Comparison of ENCODE assay signal across 11 cellular contexts in the genomic region with DNA sequence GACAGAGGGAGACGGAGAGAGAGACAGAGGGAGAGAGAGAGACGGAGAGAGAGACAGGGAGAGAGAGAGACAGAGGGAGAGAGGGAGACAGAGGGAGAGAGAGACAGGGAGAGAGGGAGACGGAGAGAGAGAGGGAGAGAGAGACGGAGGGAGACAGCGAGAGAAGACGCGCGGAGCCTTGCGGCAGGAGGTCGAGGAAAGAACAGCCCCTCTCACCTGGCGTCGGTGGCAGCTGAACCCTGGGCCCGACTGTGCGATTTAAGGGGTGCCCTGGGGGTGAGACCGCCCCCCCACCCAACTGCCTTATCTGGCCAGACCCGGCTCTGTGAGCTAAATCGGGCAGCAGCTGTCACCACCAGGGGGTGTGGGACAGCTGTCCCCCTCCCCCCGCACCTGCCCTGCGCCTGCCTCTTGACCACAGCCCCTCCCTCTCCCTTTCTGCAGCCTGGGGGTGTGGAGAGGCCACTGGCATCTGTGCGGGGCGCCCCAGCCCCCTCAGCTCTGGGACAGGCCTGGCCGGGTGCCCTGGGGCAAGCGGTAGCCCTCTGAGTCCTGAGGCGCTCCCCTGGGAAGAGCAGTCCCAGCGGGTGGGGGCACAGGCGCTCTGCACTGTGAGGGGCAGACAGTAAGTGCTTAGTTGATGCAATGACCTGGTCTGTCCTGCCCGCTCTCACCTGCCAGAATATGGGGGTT. TPM values are rescaled to one million over a fixed set of nuclear protein-coding genes. Genes with fewer than 3 reads are reported as not detected.
DNase-seq lines count a peak whose midpoint lies in the region; ATAC-seq and TF ChIP-seq lines count a peak whose summit lies in the region.
"Had no signal": no experiment of that assay in that cellular context is flagged by ENCODE, and none has a peak within 500 bp of the region (broad histone marks: within the 10 kb centered on the region; RNA-seq: fewer than 3 reads in every experiment).

No MANE protein-coding gene starts in this region.

- H3K27ac ChIP-seq in hepatocyte: no peak overlapping the region
- H3K27ac ChIP-seq in suprapubic skin: no peak overlapping the region

- no peaks in the 10 kb centered on the region for H3K27me3 Mint-ChIP-seq in stimulated activated memory B cell treated with anti-CD40 and anti-IgM and Interleukin-4, amounts not matched to agents 10 μg/mL and 1 μg/mL and 100 μg/mL, for 72 hours
- H3K27me3 Mint-ChIP-seq: CD8-positive, alpha-beta memory T cell had no signal

- H3K4me1 ChIP-seq in hepatocyte (ENCODE audit: insufficient read depth): no peaks in the 10 kb centered on the region
- no peaks in the 10 kb centered on the region for H3K4me1 ChIP-seq in suprapubic skin

- no peaks in the 10 kb centered on the region for H3K9me3 ChIP-seq in hepatocyte (ENCODE audit: low read depth)
- H3K9me3 ChIP-seq in suprapubic skin: no peaks in the 10 kb centered on the region

- H3K36me3 Mint-ChIP-seq in stimulated activated memory B cell treated with anti-CD40 and anti-IgM and Interleukin-4, amounts not matched to agents 10 μg/mL and 1 μg/mL and 100 μg/mL, for 72 hours: peaks cover 8% of the 10 kb centered on the region

- H3K79me2 ChIP-seq in hepatocyte: no peaks in the 10 kb centered on the region

- peak; percentile 47 for ATAC-seq in SK-N-SH treated with all-trans-retinoic acid at 6 μM for 48 hours
- ATAC-seq in stimulated activated memory B cell treated with anti-CD40 and anti-IgM and Interleukin-4, amounts not matched to agents 10 μg/mL and 1 μg/mL and 100 μg/mL, for 72 hours: peak; percentile 60
- no peak for ATAC-seq in HG03521 (IDR thresholded peaks at IDR 0.05; ENCODE audit: unreplicated experiment)

- no peaks in the 10 kb centered on the region for H4K20me1 ChIP-seq in hepatocyte (ENCODE audit: insufficient read depth, poor library complexity, severe bottlenecking)

- no peaks in the 10 kb centered on the region for H3K9me2 ChIP-seq in hepatocyte (replicated peaks; ENCODE audit: insufficient read depth)

- no peak for TF ChIP-seq POLR2A in suprapubic skin (IDR thresholded peaks at IDR 0.05)

- no peak overlapping the region for H3K4me3 Mint-ChIP-seq in stimulated activated memory B cell treated with anti-CD40 and anti-IgM and Interleukin-4, amounts not matched to agents 10 μg/mL and 1 μg/mL and 100 μg/mL, for 72 hours

- WGBS in hepatocyte (ENCODE audit: low lambda C conversion rate, missing lambda C conversion rate): 30% methylated on average over 12 of the region's 27 CpGs
- WGBS in suprapubic skin: 32% methylated on average over 19 of the region's 27 CpGs

- no peak overlapping the region for H2AFZ ChIP-seq in hepatocyte

- TF ChIP-seq EP300 in suprapubic skin (IDR thresholded peaks at IDR 0.05): no peak

- no peaks in the 10 kb centered on the region for H3K4me1 Mint-ChIP-seq in stimulated activated memory B cell treated with anti-CD40 and anti-IgM and Interleukin-4, amounts not matched to agents 10 μg/mL and 1 μg/mL and 100 μg/mL, for 72 hours

- TF ChIP-seq CTCF in hepatocyte (IDR thresholded peaks at IDR 0.05; ENCODE audit: poor library complexity) (peak; percentile 26), suprapubic skin (IDR thresholded peaks at IDR 0.05) (no peak)

- H3K27ac Mint-ChIP-seq in stimulated activated memory B cell treated with anti-CD40 and anti-IgM and Interleukin-4, amounts not matched to agents 10 μg/mL and 1 μg/mL and 100 μg/mL, for 72 hours: no peak overlapping the region
- H3K27ac Mint-ChIP-seq: CD8-positive, alpha-beta memory T cell had no signal

- no peak overlapping the region for H3K4me3 ChIP-seq in hepatocyte
- H3K4me3 ChIP-seq in suprapubic skin: no peak overlapping the region

- H3K36me3 ChIP-seq in hepatocyte (replicated peaks; ENCODE audit: insufficient read depth, low read depth): no peaks in the 10 kb centered on the region
- H3K36me3 ChIP-seq in suprapubic skin: no peaks in the 10 kb centered on the region

- no peaks in the 10 kb centered on the region for H3K9me3 Mint-ChIP-seq in stimulated activated memory B cell treated with anti-CD40 and anti-IgM and Interleukin-4, amounts not matched to agents 10 μg/mL and 1 μg/mL and 100 μg/mL, for 72 hours
- H3K9me3 Mint-ChIP-seq: CD8-positive, alpha-beta memory T cell had no signal

- no peak overlapping the region for H3K4me2 ChIP-seq in hepatocyte

- H3K27me3 ChIP-seq in hepatocyte (peaks cover 15% of the 10 kb centered on the region), suprapubic skin (no peaks in the 10 kb centered on the region)

- peak; percentile 56 to 80 for DNase-seq in NCI-H524 (lab: John Stamatoyannopoulos, UW)
- no peak for DNase-seq in NCI-H524 treated with DMSO at 0.1 percent for 48 hours (lab: John Stamatoyannopoulos, UW)
- peak; percentile 59 for DNase-seq in hepatocyte (ENCODE audit: low spot score)
- DNase-seq in suprapubic skin (ENCODE audit: low spot score in 2 of 2): no peak
- no peak for DNase-seq in LoVo (ENCODE audit: low spot score)
- DNase-seq: amniotic stem cell, HCEC 1CT had no signal

TF ChIP-seq in SK-N-SH treated with all-trans-retinoic acid at 6 μM for 48 hours, 23 proteins besides CTCF, POLR2A, EP300 and RAD21:
- TF ChIP-seq TCF4 (CRISPR knock-in tag; IDR thresholded peaks at IDR 0.05; ENCODE audit: borderline replicate concordance) (no peak), ARNTL (CRISPR knock-in tag; IDR thresholded peaks at IDR 0.05; ENCODE audit: borderline replicate concordance, low read depth) (no peak), GLIS3 (CRISPR knock-in tag; IDR thresholded peaks at IDR 0.05) (no peak), ESRRG (CRISPR knock-in tag; IDR thresholded peaks at IDR 0.05) (no peak), PPARA (CRISPR knock-in tag; IDR thresholded peaks at IDR 0.05; ENCODE audit: borderline replicate concordance) (no peak), RARB (CRISPR knock-in tag; IDR thresholded peaks at IDR 0.05) (no peak)
- TF ChIP-seq, protein P1, sequence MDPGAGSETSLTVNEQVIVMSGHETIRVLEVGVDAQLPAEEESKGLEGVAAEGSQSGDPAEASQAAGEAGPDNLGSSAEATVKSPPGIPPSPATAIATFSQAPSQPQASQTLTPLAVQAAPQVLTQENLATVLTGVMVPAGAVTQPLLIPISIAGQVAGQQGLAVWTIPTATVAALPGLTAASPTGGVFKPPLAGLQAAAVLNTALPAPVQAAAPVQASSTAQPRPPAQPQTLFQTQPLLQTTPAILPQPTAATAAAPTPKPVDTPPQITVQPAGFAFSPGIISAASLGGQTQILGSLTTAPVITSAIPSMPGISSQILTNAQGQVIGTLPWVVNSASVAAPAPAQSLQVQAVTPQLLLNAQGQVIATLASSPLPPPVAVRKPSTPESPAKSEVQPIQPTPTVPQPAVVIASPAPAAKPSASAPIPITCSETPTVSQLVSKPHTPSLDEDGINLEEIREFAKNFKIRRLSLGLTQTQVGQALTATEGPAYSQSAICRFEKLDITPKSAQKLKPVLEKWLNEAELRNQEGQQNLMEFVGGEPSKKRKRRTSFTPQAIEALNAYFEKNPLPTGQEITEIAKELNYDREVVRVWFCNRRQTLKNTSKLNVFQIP (CRISPR knock-in tag; IDR thresholded peaks at IDR 0.05; ENCODE audit: borderline replicate concordance, low read depth): no peak

RNA-seq across cellular contexts. Expression of a gene that starts 10.8 kb away (rescaled TPM):
- total RNA-seq in hepatocyte (19.0 and 28.1 TPM in 2 replicates), suprapubic skin (10 to 100 TPM in 3 of 4 donors, 1 to 10 TPM in 1; 9.3 to 31.7 (median 28.7) TPM)
- 81.8 and 82.9 TPM in 2 replicates for polyA plus RNA-seq in hepatocyte

RNA-seq across cellular contexts. Expression of a gene that starts 13.5 kb away (rescaled TPM):
- total RNA-seq in hepatocyte (9.0 and 9.2 TPM in 2 replicates), suprapubic skin (not detected)
- polyA plus RNA-seq in hepatocyte: 5.2 and 7.4 TPM in 2 replicates
- total RNA-seq: CD8-positive, alpha-beta memory T cell had no signal
- polyA plus RNA-seq: CD8-positive, alpha-beta memory T cell had no signal

RNA-seq across cellular contexts. Expression of a gene that starts 23.6 kb away (rescaled TPM):
- total RNA-seq in hepatocyte (2.7 and 5.0 TPM in 2 replicates), suprapubic skin (1 to 10 TPM in 3 of 4 donors, not detected in 1; 3.9 to 5.0 (median 4.2) TPM)
- polyA plus RNA-seq in hepatocyte: 10.4 and 11.5 TPM in 2 replicates

RNA-seq across cellular contexts. Expression of a gene that starts 23.9 kb away (rescaled TPM):
- total RNA-seq in hepatocyte (147 and 160 TPM in 2 replicates), suprapubic skin (10 to 100 TPM; 34.9 to 77.2 (median 71.1) TPM)
- polyA plus RNA-seq in hepatocyte: 31.3 and 35.6 TPM in 2 replicates

Comparison
In these comparisons a context has a peak if more than half of its experiments do, and no peak if none do; other contexts are left out.
1. DNase-seq: peak in NCI-H524 (2 of 2) and hepatocyte (single experiment); none in NCI-H524 treated with DMSO at 0.1 percent for 48 hours (single experiment), suprapubic skin (0 of 2) and LoVo (single experiment).